ENCODE assay signal across 8 cellular contexts in the genomic region with DNA sequence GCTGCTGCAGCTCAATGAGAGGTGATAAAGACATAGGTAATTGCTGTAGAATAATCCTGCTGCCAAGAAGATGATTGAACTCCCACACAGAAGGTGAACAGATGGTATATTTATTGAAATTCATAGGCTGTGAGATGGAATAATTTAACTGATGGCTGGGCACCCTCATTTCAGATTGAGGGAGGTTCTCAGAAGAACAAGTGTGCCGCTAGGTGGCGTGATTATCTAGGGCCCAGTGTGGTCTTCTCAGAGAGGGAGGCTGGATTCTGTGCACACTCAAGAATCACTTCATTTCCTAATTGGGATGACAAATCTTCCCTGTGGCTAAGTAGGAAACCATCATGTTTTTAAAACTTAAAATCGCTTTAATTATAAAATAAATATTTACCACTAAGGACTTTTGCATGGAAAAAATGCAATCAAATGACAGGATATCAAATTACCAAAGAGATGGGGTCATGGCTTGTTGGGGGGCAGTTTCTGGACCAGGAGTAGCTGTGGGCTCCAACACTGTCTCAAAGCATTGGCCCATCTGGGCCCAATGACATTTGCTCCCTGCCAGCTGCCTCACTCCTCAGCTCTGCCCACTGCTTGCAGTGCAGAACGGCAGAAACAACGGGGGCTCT.
DNase-seq lines count a peak whose midpoint lies in the region; ATAC-seq and TF ChIP-seq lines count a peak whose summit lies in the region.

No MANE protein-coding gene starts in this region.

- no peak overlapping the region for H3K4me2 ChIP-seq in GM23338

- 24% methylated on average over 5 of the region's 5 CpGs for WGBS in right lobe of liver (ENCODE audit: insufficient coverage, low coverage, low lambda C conversion rate, missing lambda C conversion rate)

- H3K36me3 Mint-ChIP-seq in GM23338 (ENCODE audit: low read depth), result no peaks in the 10 kb centered on the region

- peaks cover 38% of the 10 kb centered on the region for H3K4me1 ChIP-seq in GM23338 (ENCODE audit: insufficient read depth)
- no peaks in the 10 kb centered on the region for H3K4me1 ChIP-seq in right lobe of liver

- H3K79me2 ChIP-seq in GM23338 (replicated peaks; ENCODE audit: insufficient read depth), result no peaks in the 10 kb centered on the region

- DNase-seq in CMK (ENCODE audit: low read depth) (peak; percentile 11), GM23338 (ENCODE audit: low spot score) (peak; percentile 84), NCI-H1930 (lab: John Stamatoyannopoulos, UW) (peak; percentile 34 to 43), WERI-Rb-1 (peak; percentile 74), right lobe of liver (peak; percentile 59 to 60 (median 59))
- peak; percentile 4 for DNase-seq in central memory CD4-positive, alpha-beta T cell
- DNase-seq in stimulated activated CD8-positive, alpha-beta memory T cell treated with anti-CD3 and anti-CD28 coated beads, Interleukin-12 subunit alpha, Interleukin-12 subunit beta, amount 100 ng/mL, for 1 hour (ENCODE audit: low read depth), result peak; percentile 33

- no peak overlapping the region for H3K27ac Mint-ChIP-seq in GM23338

- no peak overlapping the region for H3K4me3 ChIP-seq in GM23338
- no peak overlapping the region for H3K4me3 ChIP-seq in WERI-Rb-1 (ENCODE audit: low read depth, low read length)
- no peak overlapping the region for H3K4me3 ChIP-seq in right lobe of liver

- H3F3A ChIP-seq in GM23338 (replicated peaks; ENCODE audit: low read depth), result no peaks in the 10 kb centered on the region

- H3K4me3 Mint-ChIP-seq in GM23338, result no peak overlapping the region

- H3K36me3 ChIP-seq in GM23338 (ENCODE audit: insufficient read depth) (no peaks in the 10 kb centered on the region), WERI-Rb-1 (no peaks in the 10 kb centered on the region), right lobe of liver (no peaks in the 10 kb centered on the region)

- TF ChIP-seq CTCF in GM23338 (conservative IDR thresholded peaks at IDR 0.05; ENCODE audit: low read depth in 2 of 2) (peak; percentile 87 to 90), WERI-Rb-1 (IDR thresholded peaks at IDR 0.05; ENCODE audit: low read depth, low read length) (peak; percentile 77), right lobe of liver (IDR thresholded peaks at IDR 0.05) (peak; percentile 39 to 72 (median 64))

- peaks cover 2% of the 10 kb centered on the region for H3K27me3 Mint-ChIP-seq in GM23338 (ENCODE audit: insufficient read depth, low read depth, poor library complexity)

- no peak for TF ChIP-seq POLR2A in right lobe of liver (IDR thresholded peaks at IDR 0.05)

- no peaks in the 10 kb centered on the region for H4K20me1 ChIP-seq in GM23338 (replicated peaks; ENCODE audit: insufficient read depth)

- H2AFZ ChIP-seq in GM23338, result peak overlapping the region; percentile 78; the same call in 1 of the 2 replicates

- H3K27ac ChIP-seq in GM23338 (ENCODE audit: low read depth), result no peak overlapping the region
- no peak overlapping the region for H3K27ac ChIP-seq in WERI-Rb-1
- H3K27ac ChIP-seq in right lobe of liver, result no peak overlapping the region

- H3K4me1 Mint-ChIP-seq in GM23338, result peaks cover 28% of the 10 kb centered on the region

- intact Hi-C loops in right lobe of liver (cut with DNase I), result loop anchor here in 1 of 2 donors (10.0 kb wide), 1 partner anchor 240 kb away; no protein-coding TSS in a partner anchor

- ATAC-seq in GM23338, result peak; percentile 74
- ATAC-seq in right lobe of liver, result peak; percentile 73 to 81 (median 74)
- no peak for ATAC-seq in HG02840 (IDR thresholded peaks at IDR 0.05; ENCODE audit: low FRiP score, unreplicated experiment)

- H3K9me3 Mint-ChIP-seq in GM23338, result no peaks in the 10 kb centered on the region

- H3K27me3 ChIP-seq in GM23338 (ENCODE audit: insufficient read depth), result no peaks in the 10 kb centered on the region
- H3K27me3 ChIP-seq in WERI-Rb-1 (ENCODE audit: insufficient read depth, low read depth, severe bottlenecking), result no peaks in the 10 kb centered on the region
- H3K27me3 ChIP-seq in right lobe of liver, result no peaks in the 10 kb centered on the region

- H3K9me2 ChIP-seq in GM23338 (ENCODE audit: insufficient read depth), result no peaks in the 10 kb centered on the region

- H3K9me3 ChIP-seq in WERI-Rb-1 (ENCODE audit: severe bottlenecking) (no peaks in the 10 kb centered on the region), right lobe of liver (no peaks in the 10 kb centered on the region)

TF ChIP-seq in GM23338, 12 proteins besides CTCF, POLR2A, EP300 and RAD21:
- TF ChIP-seq, protein P1, sequence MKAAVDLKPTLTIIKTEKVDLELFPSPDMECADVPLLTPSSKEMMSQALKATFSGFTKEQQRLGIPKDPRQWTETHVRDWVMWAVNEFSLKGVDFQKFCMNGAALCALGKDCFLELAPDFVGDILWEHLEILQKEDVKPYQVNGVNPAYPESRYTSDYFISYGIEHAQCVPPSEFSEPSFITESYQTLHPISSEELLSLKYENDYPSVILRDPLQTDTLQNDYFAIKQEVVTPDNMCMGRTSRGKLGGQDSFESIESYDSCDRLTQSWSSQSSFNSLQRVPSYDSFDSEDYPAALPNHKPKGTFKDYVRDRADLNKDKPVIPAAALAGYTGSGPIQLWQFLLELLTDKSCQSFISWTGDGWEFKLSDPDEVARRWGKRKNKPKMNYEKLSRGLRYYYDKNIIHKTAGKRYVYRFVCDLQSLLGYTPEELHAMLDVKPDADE (IDR thresholded peaks at IDR 0.05), result no peak
- no peak for TF ChIP-seq POLR2AphosphoS5 (IDR thresholded peaks at IDR 0.05; ENCODE audit: low read depth)
- no peak for TF ChIP-seq NANOG (IDR thresholded peaks at IDR 0.05; ENCODE audit: borderline replicate concordance)
- TF ChIP-seq STAT1 (IDR thresholded peaks at IDR 0.05; ENCODE audit: unreplicated experiment), result no peak
- no peak for TF ChIP-seq EZH2phosphoT487 (IDR thresholded peaks at IDR 0.05; ENCODE audit: unreplicated experiment)
- no peak for TF ChIP-seq ZNF114 (CRISPR knock-in tag; IDR thresholded peaks at IDR 0.05)
- TF ChIP-seq JUNB (IDR thresholded peaks at IDR 0.05; ENCODE audit: unreplicated experiment), result no peak
- no peak for TF ChIP-seq EZH2 (IDR thresholded peaks at IDR 0.05; ENCODE audit: low read depth, unreplicated experiment)
- TF ChIP-seq, protein P2, sequence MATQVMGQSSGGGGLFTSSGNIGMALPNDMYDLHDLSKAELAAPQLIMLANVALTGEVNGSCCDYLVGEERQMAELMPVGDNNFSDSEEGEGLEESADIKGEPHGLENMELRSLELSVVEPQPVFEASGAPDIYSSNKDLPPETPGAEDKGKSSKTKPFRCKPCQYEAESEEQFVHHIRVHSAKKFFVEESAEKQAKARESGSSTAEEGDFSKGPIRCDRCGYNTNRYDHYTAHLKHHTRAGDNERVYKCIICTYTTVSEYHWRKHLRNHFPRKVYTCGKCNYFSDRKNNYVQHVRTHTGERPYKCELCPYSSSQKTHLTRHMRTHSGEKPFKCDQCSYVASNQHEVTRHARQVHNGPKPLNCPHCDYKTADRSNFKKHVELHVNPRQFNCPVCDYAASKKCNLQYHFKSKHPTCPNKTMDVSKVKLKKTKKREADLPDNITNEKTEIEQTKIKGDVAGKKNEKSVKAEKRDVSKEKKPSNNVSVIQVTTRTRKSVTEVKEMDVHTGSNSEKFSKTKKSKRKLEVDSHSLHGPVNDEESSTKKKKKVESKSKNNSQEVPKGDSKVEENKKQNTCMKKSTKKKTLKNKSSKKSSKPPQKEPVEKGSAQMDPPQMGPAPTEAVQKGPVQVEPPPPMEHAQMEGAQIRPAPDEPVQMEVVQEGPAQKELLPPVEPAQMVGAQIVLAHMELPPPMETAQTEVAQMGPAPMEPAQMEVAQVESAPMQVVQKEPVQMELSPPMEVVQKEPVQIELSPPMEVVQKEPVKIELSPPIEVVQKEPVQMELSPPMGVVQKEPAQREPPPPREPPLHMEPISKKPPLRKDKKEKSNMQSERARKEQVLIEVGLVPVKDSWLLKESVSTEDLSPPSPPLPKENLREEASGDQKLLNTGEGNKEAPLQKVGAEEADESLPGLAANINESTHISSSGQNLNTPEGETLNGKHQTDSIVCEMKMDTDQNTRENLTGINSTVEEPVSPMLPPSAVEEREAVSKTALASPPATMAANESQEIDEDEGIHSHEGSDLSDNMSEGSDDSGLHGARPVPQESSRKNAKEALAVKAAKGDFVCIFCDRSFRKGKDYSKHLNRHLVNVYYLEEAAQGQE (IDR thresholded peaks at IDR 0.05; ENCODE audit: unreplicated experiment), result no peak

Comparison
In these comparisons a context has a peak if more than half of its experiments do, and no peak if none do; other contexts are left out.
1. DNase-seq: peak in every context shown above with its lines; median percentile 84 in GM23338; 74 in WERI-Rb-1; 59 in right lobe of liver; 38 in NCI-H1930; 33 in stimulated activated CD8-positive, alpha-beta memory T cell treated with anti-CD3 and anti-CD28 coated beads, Interleukin-12 subunit alpha, Interleukin-12 subunit beta, amount 100 ng/mL, for 1 hour; 11 in CMK; 4 in central memory CD4-positive, alpha-beta T cell.